Comparison of ENCODE assay signal across 24 cellular contexts in the genomic region with DNA sequence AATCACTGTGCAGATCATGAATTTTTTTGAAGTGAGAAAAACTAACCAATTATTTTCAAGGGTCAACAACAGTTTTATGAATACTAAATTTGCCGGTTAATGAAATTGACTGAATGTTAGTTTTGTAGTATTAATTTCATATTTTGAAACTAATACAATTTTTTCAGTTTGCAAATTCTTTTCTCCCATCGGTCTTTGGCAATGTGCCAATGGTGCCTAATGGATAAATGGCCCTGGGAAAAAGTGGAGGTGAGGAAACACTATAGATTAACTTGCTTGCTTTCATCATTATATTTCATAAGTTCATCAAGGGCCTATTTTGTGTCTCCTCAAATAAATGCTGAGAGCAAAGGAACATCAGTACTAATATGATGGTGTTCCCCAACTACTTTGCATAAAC. TPM values are rescaled to one million over a fixed set of nuclear protein-coding genes. Genes with fewer than 3 reads are reported as not detected.
"Had no signal": no experiment of that assay in that cellular context is flagged by ENCODE, and none has a peak within 500 bp of the region (broad histone marks: within the 10 kb centered on the region; RNA-seq: fewer than 3 reads in every experiment).

No MANE protein-coding gene starts in this region.

- H3K4me1 ChIP-seq: SJSA1 had no signal

- H3K9me3 ChIP-seq: SJSA1 had no signal

- H3K36me3 ChIP-seq: SJSA1 had no signal

- H3K4me3 ChIP-seq: SJSA1, SK-N-MC had no signal

- H3K27ac ChIP-seq: KMS-11, SJSA1, SK-N-MC had no signal

- H3K9ac ChIP-seq: KMS-11 had no signal

- H3K27me3 ChIP-seq: SJSA1 had no signal

- ATAC-seq: HepG2 had no signal

- H3K4me2 ChIP-seq: KMS-11 had no signal

- DNase-seq: IMR-90, Kasumi-1, MV-4-11, NCI-H1048, NCI-H1436, NCI-H187, NCI-H2029, NCI-H2081 treated with DMSO at 0.1 percent for 48 hours, NCI-H2171, NCI-H2227 treated with DMSO at 0.1 percent for 48 hours, NCI-H524, NCI-H82, Right ventricle myocardium superior, RPMI8226, SIG-M5, T-helper 2 cell had no signal

RNA-seq across cellular contexts. Expression of a gene that starts 4.1 kb away (rescaled TPM):
- total RNA-seq: HepG2; HT1080; IMR-90; M059J; NCI-H460; Right ventricle myocardium superior; SJSA1; T-helper 1 cell treated with Interleukin-12 subunit alpha and Interleukin-12 subunit beta and Interleukin-4 antibody, amounts not matched to agents 30 ng/mL and 1 ng/mL, for 36 hours had no signal
- polyA plus RNA-seq: HepG2, IMR-90 had no signal

RNA-seq across cellular contexts. Expression of a gene that starts 35.6 kb away (rescaled TPM):
- total RNA-seq: HepG2, IMR-90, NCI-H460, Right ventricle myocardium superior, SJSA1 had no signal
- polyA plus RNA-seq: HepG2, IMR-90 had no signal
